21 cellular contexts compared by ENCODE assay signal in the genomic region with DNA sequence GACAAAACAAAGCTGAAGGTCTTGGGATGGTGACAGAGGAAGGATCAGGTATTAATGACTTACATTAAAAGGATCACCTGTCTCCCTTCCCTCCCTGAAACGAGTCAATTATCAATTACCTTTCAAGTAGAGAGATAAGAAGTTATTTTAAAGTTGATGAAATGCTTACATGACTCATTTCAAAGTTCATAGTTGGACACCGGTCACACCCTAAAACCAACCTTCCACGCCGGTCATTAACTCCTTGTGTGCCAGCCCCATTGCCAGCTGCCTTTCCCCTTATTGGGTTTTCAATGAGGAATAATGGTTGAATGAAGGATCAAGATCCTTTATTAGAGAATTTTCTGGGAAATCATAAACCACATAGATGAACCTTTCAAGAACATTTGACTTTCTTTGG.
"Had no signal": no experiment of that assay in that cellular context is flagged by ENCODE, and none has a peak within 500 bp of the region (broad histone marks: within the 10 kb centered on the region; RNA-seq: fewer than 3 reads in every experiment).

No MANE protein-coding gene starts in this region.

- H3K4me1 Mint-ChIP-seq: activated B cell treated with CpG ODN at 0.5 μM for 24 hours; activated CD4-positive, alpha-beta T cell treated with anti-CD3 and anti-CD28 coated beads for 36 hours; activated T-helper 17 cell treated with anti-CD3 and anti-CD28 coated beads, Interleukin-2, amount 50 U/mL, for 72 hours; nephron had no signal

- ATAC-seq: activated CD4-positive, alpha-beta T cell treated with anti-CD3 and anti-CD28 coated beads for 36 hours; activated naive CD4-positive, alpha-beta T cell treated with anti-CD3 and anti-CD28 coated beads, Interleukin-2, amount 50 U/mL, for 72 hours; activated T-helper 17 cell treated with anti-CD3 and anti-CD28 coated beads, Interleukin-2, amount 50 U/mL, for 72 hours had no signal

- H3K27me3 Mint-ChIP-seq: activated B cell treated with CpG ODN at 0.5 μM for 24 hours; activated CD4-positive, alpha-beta T cell treated with anti-CD3 and anti-CD28 coated beads for 36 hours; activated T-cell treated with anti-CD3 and anti-CD28 coated beads, Interleukin-2, amount 50 U/mL, for 24 hours; activated T-helper 17 cell treated with anti-CD3 and anti-CD28 coated beads, Interleukin-2, amount 50 U/mL, for 72 hours; stimulated activated naive CD8-positive, alpha-beta T cell treated with anti-CD3 and anti-CD28 coated beads, Interleukin-15, Interleukin-2, amounts not matched to agents 100 ng/mL and 50 ng/mL, for 24 hours had no signal

- H3K27ac Mint-ChIP-seq: activated B cell treated with CpG ODN at 0.5 μM for 24 hours; activated CD4-positive, alpha-beta T cell treated with anti-CD3 and anti-CD28 coated beads for 36 hours; activated naive CD4-positive, alpha-beta T cell treated with anti-CD3 and anti-CD28 coated beads, Interleukin-2, amount 50 U/mL, for 72 hours; activated T-cell treated with anti-CD3 and anti-CD28 coated beads, Interleukin-2, amount 50 U/mL, for 24 hours; activated T-helper 17 cell treated with anti-CD3 and anti-CD28 coated beads, Interleukin-2, amount 50 U/mL, for 72 hours; nephron; stimulated activated naive CD8-positive, alpha-beta T cell treated with anti-CD3 and anti-CD28 coated beads, Interleukin-15, Interleukin-2, amounts not matched to agents 100 ng/mL and 50 ng/mL, for 24 hours had no signal

- H3K4me3 ChIP-seq: ascending aorta, coronary artery, thyroid gland had no signal

- H3K9me3 ChIP-seq: ascending aorta, thyroid gland had no signal

- H3K4me3 Mint-ChIP-seq: activated B cell treated with CpG ODN at 0.5 μM for 24 hours; activated CD4-positive, alpha-beta T cell treated with anti-CD3 and anti-CD28 coated beads for 36 hours; activated T-cell treated with anti-CD3 and anti-CD28 coated beads, Interleukin-2, amount 50 U/mL, for 24 hours; activated T-helper 17 cell treated with anti-CD3 and anti-CD28 coated beads, Interleukin-2, amount 50 U/mL, for 72 hours; nephron; stimulated activated naive CD8-positive, alpha-beta T cell treated with anti-CD3 and anti-CD28 coated beads, Interleukin-15, Interleukin-2, amounts not matched to agents 100 ng/mL and 50 ng/mL, for 24 hours had no signal

- DNase-seq: activated B cell treated with CpG ODN at 0.5 μM for 24 hours; activated CD4-positive, alpha-beta T cell treated with anti-CD3 and anti-CD28 coated beads for 36 hours; activated CD4-positive, alpha-beta T cell treated with anti-CD3 and anti-CD28 coated beads, Interleukin-2, amount 50 U/mL, for 4 hours; activated CD8-positive, alpha-beta memory T cell treated with anti-CD3 and anti-CD28 coated beads for 24 hours; activated CD8-positive, alpha-beta memory T cell treated with anti-CD3 and anti-CD28 coated beads, Interleukin-2, amount 50 U/mL, for 4 hours; activated T-cell treated with anti-CD3 and anti-CD28 coated beads, Interleukin-2, amount 50 U/mL, for 24 hours; brain microvascular endothelial cell; hypothalamus; mesenchymal stem cell; posterior cingulate gyrus; retina; stimulated activated CD4-positive, alpha-beta T cell treated with anti-CD3 and anti-CD28 coated beads, Interleukin-4, amount 100 ng/mL, for 4 hours; substantia nigra; T-helper 9 cell; thyroid gland had no signal

- H3K36me3 Mint-ChIP-seq: activated naive CD4-positive, alpha-beta T cell treated with anti-CD3 and anti-CD28 coated beads, Interleukin-2, amount 50 U/mL, for 72 hours had no signal

- H3K36me3 ChIP-seq: ascending aorta, brain microvascular endothelial cell, thyroid gland had no signal

- H3K27ac ChIP-seq: ascending aorta, brain microvascular endothelial cell, coronary artery, thyroid gland had no signal

- H3K27me3 ChIP-seq: ascending aorta, brain microvascular endothelial cell, thyroid gland had no signal

- H3K4me1 ChIP-seq: ascending aorta had no signal

- H3K9me3 Mint-ChIP-seq: activated T-cell treated with anti-CD3 and anti-CD28 coated beads, Interleukin-2, amount 50 U/mL, for 24 hours; activated T-helper 17 cell treated with anti-CD3 and anti-CD28 coated beads, Interleukin-2, amount 50 U/mL, for 72 hours; nephron had no signal
